ENCODE assay signal across 25 cellular contexts in genomic region chr5:33227746-33228145, GRCh38.
DNase-seq lines count a peak whose midpoint lies in the region; ATAC-seq and TF ChIP-seq lines count a peak whose summit lies in the region.
"Had no signal": no experiment of that assay in that cellular context is flagged by ENCODE, and none has a peak within 500 bp of the region (broad histone marks: within the 10 kb centered on the region; RNA-seq: fewer than 3 reads in every experiment).

No MANE protein-coding gene starts in this region.

- no peak overlapping the region for H3K4me3 ChIP-seq in NT2/D1 (ENCODE audit: insufficient read length, low read depth)
- H3K4me3 ChIP-seq in thoracic aorta, result no peak overlapping the region
- H3K4me3 ChIP-seq: pancreas, Peyer's patch, right atrium auricular region, upper lobe of left lung had no signal

- TF ChIP-seq CTCF in chondrocyte (IDR thresholded peaks at IDR 0.05), result no peak
- TF ChIP-seq CTCF in thoracic aorta (IDR thresholded peaks at IDR 0.05), result no peak

- DNase-seq in NT2/D1 (ENCODE audit: low read depth, low spot score), result peak; percentile 2
- no peak for DNase-seq in chondrocyte (ENCODE audit: low spot score)
- DNase-seq in iPS-NIHi11 (ENCODE audit: low spot score), result peak; percentile 39
- DNase-seq in thoracic aorta (ENCODE audit: low spot score), result no peak
- no peak for DNase-seq in stimulated activated CD4-positive, alpha-beta T cell treated with anti-CD3 and anti-CD28 coated beads, Interleukin-2, amount 100 ng/mL, for 24 hours
- DNase-seq in HUDEP-2 (lab: John Stamatoyannopoulos, UW; ENCODE audit: unreplicated experiment in 76 of 76), result no peak
- DNase-seq: activated CD4-positive, alpha-beta T cell treated with anti-CD3 and anti-CD28 coated beads, Interleukin-2, amount 50 U/mL, for 48 hours; activated naive CD4-positive, alpha-beta T cell treated with anti-CD3 and anti-CD28 coated beads, Interleukin-2, amount 10 ng/mL, durations not matched to agents 7 days and 5 days; amniotic stem cell; Calu3; HFFc6; kidney; midbrain; natural killer cell; NCI-H187; pancreas; Peyer's patch; stimulated activated CD4-positive, alpha-beta T cell treated with anti-CD3 and anti-CD28 coated beads, Interleukin-4, amount 100 ng/mL, for 24 hours; upper lobe of left lung had no signal

- no peaks in the 10 kb centered on the region for H3K27me3 Mint-ChIP-seq in chondrocyte (ENCODE audit: low read depth)
- H3K27me3 Mint-ChIP-seq: activated naive CD4-positive, alpha-beta T cell treated with anti-CD3 and anti-CD28 coated beads, Interleukin-2, amount 10 ng/mL, durations not matched to agents 7 days and 5 days; IgD-negative memory B cell had no signal

- H3K27ac Mint-ChIP-seq in chondrocyte (ENCODE audit: unreplicated experiment), result peak overlapping the region; percentile 68
- H3K27ac Mint-ChIP-seq: activated naive CD4-positive, alpha-beta T cell treated with anti-CD3 and anti-CD28 coated beads, Interleukin-2, amount 10 ng/mL, durations not matched to agents 7 days and 5 days; activated T-helper 1 cell treated with anti-CD3 and anti-CD28 coated beads, Interleukin-12 subunit alpha, Interleukin-12 subunit beta, Interleukin-2, Interleukin-4 antibody, amounts not matched to agents 30 ng/mL and 10 ng/mL and 1 ng/mL, durations not matched to agents 14 hours and 24 hours and 36 hours; HFFc6; IgD-negative memory B cell; natural killer cell; stimulated activated effector memory CD8-positive, alpha-beta T cell treated with anti-CD3 and anti-CD28 coated beads, Interleukin-12 subunit alpha, Interleukin-12 subunit beta, amount 100 ng/mL, for 72 hours had no signal

- peak overlapping the region; percentile 65 to 79 for H3K27ac ChIP-seq in thoracic aorta
- H3K27ac ChIP-seq: pancreas, Peyer's patch, right atrium auricular region, upper lobe of left lung had no signal

- H3K4me1 ChIP-seq in NT2/D1 (ENCODE audit: insufficient read depth, insufficient read length) (no peaks in the 10 kb centered on the region), thoracic aorta (ENCODE audit: control insufficient read depth in 1 of 2, low read depth in 2 of 2) (peaks cover 32 to 67% of the 10 kb centered on the region in 2 donors)
- H3K4me1 ChIP-seq: pancreas, Peyer's patch, right atrium auricular region had no signal

- H3K9me3 ChIP-seq in NT2/D1 (ENCODE audit: insufficient read depth, low read length) (no peaks in the 10 kb centered on the region), thoracic aorta (no peaks in the 10 kb centered on the region)
- H3K9me3 ChIP-seq: pancreas, Peyer's patch, right atrium auricular region, upper lobe of left lung had no signal

- H3K36me3 ChIP-seq in NT2/D1 (ENCODE audit: insufficient read depth, insufficient read length, low read length) (no peaks in the 10 kb centered on the region), thoracic aorta (no peaks in the 10 kb centered on the region)
- H3K36me3 ChIP-seq: pancreas, Peyer's patch, right atrium auricular region, upper lobe of left lung had no signal

- ATAC-seq in thoracic aorta (ENCODE audit: insufficient number of reproducible peaks, low FRiP score, low read depth) (no peak), HG03175 (IDR thresholded peaks at IDR 0.05; ENCODE audit: unreplicated experiment) (no peak)
- ATAC-seq: activated CD4-positive, CD25-positive, alpha-beta regulatory T cell treated with anti-CD3 and anti-CD28 coated beads, Interleukin-2, amount 50 U/mL, for 24 hours; natural killer cell; stimulated activated effector memory CD8-positive, alpha-beta T cell treated with anti-CD3 and anti-CD28 coated beads, Interleukin-12 subunit alpha, Interleukin-12 subunit beta, amount 100 ng/mL, for 72 hours had no signal

- H3K4me3 Mint-ChIP-seq in chondrocyte (ENCODE audit: unreplicated experiment), result no peak overlapping the region
- H3K4me3 Mint-ChIP-seq: activated naive CD4-positive, alpha-beta T cell treated with anti-CD3 and anti-CD28 coated beads, Interleukin-2, amount 10 ng/mL, durations not matched to agents 7 days and 5 days; activated T-helper 1 cell treated with anti-CD3 and anti-CD28 coated beads, Interleukin-12 subunit alpha, Interleukin-12 subunit beta, Interleukin-2, Interleukin-4 antibody, amounts not matched to agents 30 ng/mL and 10 ng/mL and 1 ng/mL, durations not matched to agents 14 hours and 24 hours and 36 hours; HFFc6; IgD-negative memory B cell; natural killer cell; stimulated activated effector memory CD8-positive, alpha-beta T cell treated with anti-CD3 and anti-CD28 coated beads, Interleukin-12 subunit alpha, Interleukin-12 subunit beta, amount 100 ng/mL, for 72 hours had no signal

- H3K9me3 Mint-ChIP-seq in chondrocyte (ENCODE audit: low read depth), result peaks cover 5% of the 10 kb centered on the region
- H3K9me3 Mint-ChIP-seq: activated T-helper 1 cell treated with anti-CD3 and anti-CD28 coated beads, Interleukin-12 subunit alpha, Interleukin-12 subunit beta, Interleukin-2, Interleukin-4 antibody, amounts not matched to agents 30 ng/mL and 10 ng/mL and 1 ng/mL, durations not matched to agents 14 hours and 24 hours and 36 hours; stimulated activated effector memory CD8-positive, alpha-beta T cell treated with anti-CD3 and anti-CD28 coated beads, Interleukin-12 subunit alpha, Interleukin-12 subunit beta, amount 100 ng/mL, for 72 hours had no signal

- peaks cover 45% of the 10 kb centered on the region for H3K4me1 Mint-ChIP-seq in chondrocyte (ENCODE audit: low read depth)
- H3K4me1 Mint-ChIP-seq: activated naive CD4-positive, alpha-beta T cell treated with anti-CD3 and anti-CD28 coated beads, Interleukin-2, amount 10 ng/mL, durations not matched to agents 7 days and 5 days; IgD-negative memory B cell; natural killer cell; stimulated activated effector memory CD8-positive, alpha-beta T cell treated with anti-CD3 and anti-CD28 coated beads, Interleukin-12 subunit alpha, Interleukin-12 subunit beta, amount 100 ng/mL, for 72 hours had no signal

- no peak overlapping the region for H3K9ac ChIP-seq in NT2/D1 (ENCODE audit: insufficient read length, low read depth)

- H3K36me3 Mint-ChIP-seq in chondrocyte (ENCODE audit: low read depth), result no peaks in the 10 kb centered on the region
- H3K36me3 Mint-ChIP-seq: activated naive CD4-positive, alpha-beta T cell treated with anti-CD3 and anti-CD28 coated beads, Interleukin-2, amount 10 ng/mL, durations not matched to agents 7 days and 5 days; natural killer cell; stimulated activated effector memory CD8-positive, alpha-beta T cell treated with anti-CD3 and anti-CD28 coated beads, Interleukin-12 subunit alpha, Interleukin-12 subunit beta, amount 100 ng/mL, for 72 hours had no signal

- H3K27me3 ChIP-seq in NT2/D1 (ENCODE audit: insufficient read depth, insufficient read length), result no peaks in the 10 kb centered on the region
- no peaks in the 10 kb centered on the region for H3K27me3 ChIP-seq in thoracic aorta (replicated peaks; ENCODE audit: insufficient read depth)
- H3K27me3 ChIP-seq: pancreas, Peyer's patch, right atrium auricular region, upper lobe of left lung had no signal

Comparison
In these comparisons a context has a peak if more than half of its experiments do, and no peak if none do; other contexts are left out.
1. DNase-seq: peak in NT2/D1 (single experiment) and iPS-NIHi11 (single experiment); none in chondrocyte (single experiment), thoracic aorta (single experiment), stimulated activated CD4-positive, alpha-beta T cell treated with anti-CD3 and anti-CD28 coated beads, Interleukin-2, amount 100 ng/mL, for 24 hours (0 of 2) and HUDEP-2 (0 of 76).